In genomic region chr19:22608441-22608840, GRCh38 we compare ENCODE assay signal across 19 cellular contexts. TPM values are rescaled to one million over a fixed set of nuclear protein-coding genes. Genes with fewer than 3 reads are reported as not detected.
DNase-seq lines count a peak whose midpoint lies in the region; ATAC-seq and TF ChIP-seq lines count a peak whose summit lies in the region.
"Had no signal": no experiment of that assay in that cellular context is flagged by ENCODE, and none has a peak within 500 bp of the region (broad histone marks: within the 10 kb centered on the region; RNA-seq: fewer than 3 reads in every experiment).

No MANE protein-coding gene starts in this region.

- H3K27ac Mint-ChIP-seq in osteocyte (ENCODE audit: unreplicated experiment) = no peak overlapping the region
- H3K27ac Mint-ChIP-seq: B cell; CD4-positive, CD25-positive, alpha-beta regulatory T cell; CD8-positive, alpha-beta T cell had no signal

- H3K9me3 ChIP-seq in right atrium auricular region (no peaks in the 10 kb centered on the region), upper lobe of right lung (no peaks in the 10 kb centered on the region)
- H3K9me3 ChIP-seq: Caco-2 had no signal

- H3K27me3 ChIP-seq in right atrium auricular region (no peaks in the 10 kb centered on the region), upper lobe of right lung (no peaks in the 10 kb centered on the region)
- H3K27me3 ChIP-seq: BLaER1 had no signal

- H3K4me1 Mint-ChIP-seq in osteocyte (ENCODE audit: unreplicated experiment) = no peaks in the 10 kb centered on the region
- H3K4me1 Mint-ChIP-seq: B cell; CD4-positive, CD25-positive, alpha-beta regulatory T cell had no signal

- ATAC-seq in left ventricle myocardium superior (no peak), upper lobe of right lung (no peak)
- ATAC-seq: CD8-positive, alpha-beta T cell had no signal

- no peaks in the 10 kb centered on the region for H3K4me1 ChIP-seq in right atrium auricular region
- no peaks in the 10 kb centered on the region for H3K4me1 ChIP-seq in upper lobe of right lung
- H3K4me1 ChIP-seq: BLaER1, Caco-2 had no signal

- H3K36me3 Mint-ChIP-seq in osteocyte (ENCODE audit: unreplicated experiment) = peaks cover 8% of the 10 kb centered on the region
- H3K36me3 Mint-ChIP-seq: CD4-positive, CD25-positive, alpha-beta regulatory T cell; CD8-positive, alpha-beta T cell had no signal

- peaks cover 54% of the 10 kb centered on the region for H3K9me3 Mint-ChIP-seq in osteocyte (ENCODE audit: unreplicated experiment)

- no peak overlapping the region for H3K4me3 Mint-ChIP-seq in osteocyte (ENCODE audit: unreplicated experiment)
- H3K4me3 Mint-ChIP-seq: B cell; CD4-positive, CD25-positive, alpha-beta regulatory T cell; CD8-positive, alpha-beta T cell had no signal

- H3K27ac ChIP-seq in right atrium auricular region (no peak overlapping the region), upper lobe of right lung (no peak overlapping the region)
- H3K27ac ChIP-seq: 22Rv1, BLaER1, C4-2B had no signal

- no peaks in the 10 kb centered on the region for H3K27me3 Mint-ChIP-seq in osteocyte (ENCODE audit: unreplicated experiment)
- H3K27me3 Mint-ChIP-seq: B cell; CD4-positive, CD25-positive, alpha-beta regulatory T cell had no signal

- TF ChIP-seq CTCF in right atrium auricular region (IDR thresholded peaks at IDR 0.05) = no peak
- no peak for TF ChIP-seq CTCF in osteocyte (IDR thresholded peaks at IDR 0.05)
- no peak for TF ChIP-seq CTCF in upper lobe of right lung (IDR thresholded peaks at IDR 0.05)

- intact Hi-C loops in left ventricle myocardium superior (cut with micrococcal nuclease) = no loop called here
- intact Hi-C loops in upper lobe of right lung (cut with DNase I) = no loop called here

- H3K36me3 ChIP-seq in right atrium auricular region (no peaks in the 10 kb centered on the region), upper lobe of right lung (no peaks in the 10 kb centered on the region)
- H3K36me3 ChIP-seq: BLaER1 had no signal

- H3K4me3 ChIP-seq in right atrium auricular region (no peak overlapping the region), upper lobe of right lung (no peak overlapping the region)
- H3K4me3 ChIP-seq: BLaER1 had no signal

- peak; percentile 52 for DNase-seq in right atrium auricular region (ENCODE audit: low spot score)
- no peak for DNase-seq in left ventricle myocardium superior
- DNase-seq in osteocyte (ENCODE audit: extremely low spot score, unreplicated experiment) = peak; percentile 73
- peak; percentile 4 for DNase-seq in upper lobe of right lung
- DNase-seq in GOT3 (lab: John Stamatoyannopoulos, UW) = no peak
- DNase-seq in foreskin melanocyte = no peak
- no peak for DNase-seq in NCI-H510A treated with DMSO at 0.1 percent for 48 hours (lab: John Stamatoyannopoulos, UW)
- DNase-seq: Caco-2; CD4-positive, CD25-positive, alpha-beta regulatory T cell; CD8-positive, alpha-beta T cell; DMS153; DND-41; H7; HCEC 1CT had no signal

RNA-seq across cellular contexts. Expression of gene ZNF492, which starts 25.7 kb away (rescaled TPM):
- total RNA-seq in right atrium auricular region (under 1 TPM; 0.08 to 0.19 TPM), left ventricle myocardium superior (0.12 TPM), osteocyte (not detected in 2 replicates), upper lobe of right lung (0.29 TPM)
- total RNA-seq: Caco-2, H1, H7 had no signal

Comparison
In these comparisons a context has a peak if more than half of its experiments do, and no peak if none do; other contexts are left out.
1. DNase-seq: peak in right atrium auricular region (single experiment), osteocyte (single experiment) and upper lobe of right lung (single experiment); none in left ventricle myocardium superior (single experiment), GOT3 (single experiment), foreskin melanocyte (single experiment) and NCI-H510A treated with DMSO at 0.1 percent for 48 hours (single experiment).